ENCODE assay signal across 13 cellular contexts in the genomic region with DNA sequence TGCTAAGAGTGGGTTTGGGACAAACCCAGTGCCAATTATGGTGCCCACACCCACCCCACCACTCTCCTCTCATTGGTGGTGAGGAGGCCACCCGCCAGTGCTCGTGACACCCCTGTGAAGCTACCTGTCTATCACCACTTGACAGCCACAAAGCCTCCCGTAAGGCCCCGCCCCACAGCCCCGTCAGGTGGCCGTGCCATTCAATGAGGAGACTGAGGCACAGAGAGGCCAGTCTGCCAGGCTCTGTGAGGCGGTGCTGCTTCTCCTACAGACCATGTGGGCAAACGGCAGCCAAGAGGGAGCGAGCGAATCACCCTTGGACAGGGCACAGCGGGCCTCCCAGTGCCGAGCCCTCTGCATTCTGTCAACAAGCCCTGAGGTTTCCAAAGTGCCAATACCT. TPM values are rescaled to one million over a fixed set of nuclear protein-coding genes. Genes with fewer than 3 reads are reported as not detected.
DNase-seq lines count a peak whose midpoint lies in the region; ATAC-seq, FAIRE-seq and TF ChIP-seq lines count a peak whose summit lies in the region.
"Had no signal": no experiment of that assay in that cellular context is flagged by ENCODE, and none has a peak within 500 bp of the region (broad histone marks: within the 10 kb centered on the region; RNA-seq: fewer than 3 reads in every experiment).

No MANE protein-coding gene starts in this region.

- H3K4me3 ChIP-seq in breast epithelium (peak overlapping the region in 2 of 3 donors; percentile 27 to 54), mammary epithelial cell (replicated peaks in 1 of 3; ENCODE audit: insufficient read depth in 1 of 3, low read depth in 2 of 3, low read length in 3 of 3) (no peak overlapping the region), ascending aorta (peak overlapping the region in 1 of 2 donors; percentile 52), lower lobe of right lung (no peak overlapping the region)

- no peaks in the 10 kb centered on the region for H4K20me1 ChIP-seq in mammary epithelial cell (ENCODE audit: insufficient read depth, low read length)

- FAIRE-seq in RCC 7860 (lab: Jason Lieb, UNC), result no peak
- FAIRE-seq: A204.1 had no signal

- no peak overlapping the region for H3K9ac ChIP-seq in mammary epithelial cell (ENCODE audit: insufficient read depth, low read length)

- H2AFZ ChIP-seq in mammary epithelial cell (ENCODE audit: low read depth, low read length), result no peak overlapping the region

- no peaks in the 10 kb centered on the region for H3K79me2 ChIP-seq in mammary epithelial cell (ENCODE audit: insufficient read depth, low read length)

- no TSS peak for BruUV-seq in mammary epithelial cell (replicated peaks; lab: Mats Ljungman, UMichigan)

- H3K4me2 ChIP-seq in mammary epithelial cell (ENCODE audit: insufficient read depth, low read depth, low read length), result no peak overlapping the region

- in situ Hi-C loops in mammary epithelial cell (cut with MboI; ENCODE audit: low sequenced_read_pairs in 2 of 2), result no loop called here

- H3K27ac ChIP-seq in breast epithelium, result peak overlapping the region; percentile 48
- H3K27ac ChIP-seq in mammary epithelial cell (ENCODE audit: insufficient read depth, low read depth, low read length), result no peak overlapping the region
- H3K27ac ChIP-seq in ascending aorta, result peak overlapping the region; percentile 72 to 74
- H3K27ac ChIP-seq in lower lobe of right lung, result no peak overlapping the region
- H3K27ac ChIP-seq in temporal lobe (ENCODE audit: low read depth, low read length), result peak overlapping the region; percentile 30

- DNase-seq in breast epithelium (ENCODE audit: low spot score in 2 of 2), result peak in 1 of 2 donors; percentile 42
- no peak for DNase-seq in mammary epithelial cell
- no peak for DNase-seq in ascending aorta (ENCODE audit: low spot score in 2 of 2)
- DNase-seq in lower lobe of right lung, result peak; percentile 32
- no peak for DNase-seq in activated effector memory CD4-positive, alpha-beta T cell treated with Interleukin-2 at 50 U/mL for 16 hours
- DNase-seq in RCC 7860 (ENCODE audit: low spot score), result no peak
- DNase-seq: activated CD4-positive, alpha-beta T cell treated with anti-CD3 and anti-CD28 coated beads, Interleukin-2, amount 50 U/mL, for 4 hours; left colon; NCI-H1694; T-helper 2 cell had no signal

- H3K36me3 ChIP-seq in breast epithelium (no peaks in the 10 kb centered on the region), mammary epithelial cell (ENCODE audit: insufficient read depth, low read length) (no peaks in the 10 kb centered on the region), ascending aorta (no peaks in the 10 kb centered on the region), lower lobe of right lung (no peaks in the 10 kb centered on the region)

- TF ChIP-seq CTCF in breast epithelium (IDR thresholded peaks at IDR 0.05), result no peak
- TF ChIP-seq CTCF in mammary epithelial cell (conservative IDR thresholded peaks at IDR 0.05 in 1 of 2, IDR thresholded peaks at IDR 0.05 in 1 of 2; ENCODE audit: extremely low read depth in 1 of 2, insufficient read depth in 1 of 2, low read depth in 1 of 2, low read length in 2 of 2), result no peak
- no peak for TF ChIP-seq CTCF in ascending aorta (IDR thresholded peaks at IDR 0.05)
- no peak for TF ChIP-seq CTCF in lower lobe of right lung (IDR thresholded peaks at IDR 0.05)

- H3K9me3 ChIP-seq in breast epithelium, result no peaks in the 10 kb centered on the region
- no peaks in the 10 kb centered on the region for H3K9me3 ChIP-seq in mammary epithelial cell (replicated peaks; ENCODE audit: insufficient read depth, low read length)
- H3K9me3 ChIP-seq in ascending aorta, result no peaks in the 10 kb centered on the region
- no peaks in the 10 kb centered on the region for H3K9me3 ChIP-seq in lower lobe of right lung

- WGBS in mammary epithelial cell (ENCODE audit: low coverage, missing lambda C conversion rate), result 97% methylated on average over 8 of the region's 12 CpGs

- intact Hi-C loops in breast epithelium (cut with DNase I; ENCODE audit: low total_unique reads), result no loop called here
- intact Hi-C loops in mammary epithelial cell (cut with micrococcal nuclease), result no loop called here
- intact Hi-C loops in ascending aorta (cut with DNase I), result loop anchor here (2.0 kb wide), 1 partner anchor 25 kb away; no protein-coding TSS in a partner anchor
- intact Hi-C loops in lower lobe of right lung (cut with DNase I), result no loop called here

- H3K4me1 ChIP-seq in breast epithelium, result peaks cover 8 to 37% of the 10 kb centered on the region in 2 donors
- H3K4me1 ChIP-seq in mammary epithelial cell (ENCODE audit: insufficient read depth, low read length), result peaks cover 5% of the 10 kb centered on the region
- peaks cover 20 to 58% of the 10 kb centered on the region in 2 donors for H3K4me1 ChIP-seq in ascending aorta
- peaks cover 47% of the 10 kb centered on the region for H3K4me1 ChIP-seq in lower lobe of right lung

- CTCF ChIA-PET in mammary epithelial cell (lab: Charles Lee; ENCODE audit: low non-redundant PET), result no interaction called here

- ATAC-seq in lower lobe of right lung (no peak), HG03439 (IDR thresholded peaks at IDR 0.05; ENCODE audit: unreplicated experiment) (no peak)
- ATAC-seq: left colon had no signal

- H3K27me3 ChIP-seq in breast epithelium, result no peaks in the 10 kb centered on the region
- no peaks in the 10 kb centered on the region for H3K27me3 ChIP-seq in mammary epithelial cell (ENCODE audit: insufficient read depth, low read length)
- H3K27me3 ChIP-seq in ascending aorta, result no peaks in the 10 kb centered on the region
- H3K27me3 ChIP-seq in lower lobe of right lung (ENCODE audit: low read depth), result no peaks in the 10 kb centered on the region

- TF ChIP-seq POLR2A in breast epithelium (IDR thresholded peaks at IDR 0.05), result no peak

- dilution Hi-C loops in mammary epithelial cell (cut with HindIII; ENCODE audit: low sequenced_read_pairs), result no loop called here

RNA-seq across cellular contexts. Expression of a gene that starts 53.5 kb away (rescaled TPM):
- 10 to 100 TPM; 26.9 to 45.4 (median 26.9) TPM for total RNA-seq in breast epithelium
- total RNA-seq in mammary epithelial cell, result 10 to 100 TPM; 15.6 to 32.8 TPM
- polyA plus RNA-seq in mammary epithelial cell, result 4.0 TPM
- 11.0 TPM for polyA minus RNA-seq in mammary epithelial cell
- total RNA-seq in ascending aorta, result 148 TPM
- 82.3 TPM for total RNA-seq in lower lobe of right lung
- 19.4 TPM for total RNA-seq in temporal lobe

Comparison
In these comparisons a context has a peak if more than half of its experiments do, and no peak if none do; other contexts are left out.
1. H3K27ac ChIP-seq: peak in breast epithelium (2 of 2), ascending aorta (2 of 2) and temporal lobe (single experiment); none in mammary epithelial cell (single experiment) and lower lobe of right lung (single experiment).
2. H3K4me3 ChIP-seq: peak in breast epithelium (2 of 3); none in mammary epithelial cell (0 of 3) and lower lobe of right lung (single experiment).